14 cellular contexts compared by ENCODE assay signal in genomic region chr4:102560115-102560514, GRCh38. TPM values are rescaled to one million over a fixed set of nuclear protein-coding genes. Genes with fewer than 3 reads are reported as not detected.
DNase-seq lines count a peak whose midpoint lies in the region; ATAC-seq, FAIRE-seq and TF ChIP-seq lines count a peak whose summit lies in the region.
"Had no signal": no experiment of that assay in that cellular context is flagged by ENCODE, and none has a peak within 500 bp of the region (broad histone marks: within the 10 kb centered on the region; RNA-seq: fewer than 3 reads in every experiment).

No MANE protein-coding gene starts in this region.

- H3K4me3 Mint-ChIP-seq in T-helper 1 cell treated with Interleukin-12 subunit alpha and Interleukin-12 subunit beta and Interleukin-4 antibody, amounts not matched to agents 30 μg/mL and 1 μg/mL, for 36 hours: peak overlapping the region; percentile 72
- H3K4me3 Mint-ChIP-seq: neural progenitor cell had no signal

- BruUV-seq in endothelial cell of umbilical vein (replicated peaks; lab: Mats Ljungman, UMichigan): no TSS peak

- H3K4me1 Mint-ChIP-seq in T-helper 1 cell treated with Interleukin-12 subunit alpha and Interleukin-12 subunit beta and Interleukin-4 antibody, amounts not matched to agents 30 μg/mL and 1 μg/mL, for 36 hours (ENCODE audit: low read depth): peaks cover 45% of the 10 kb centered on the region
- H3K4me1 Mint-ChIP-seq: neural progenitor cell had no signal

- H3K27me3 ChIP-seq in endothelial cell of umbilical vein (ENCODE audit: control insufficient read depth in 2 of 2, insufficient read depth in 2 of 2, low read length in 2 of 2) (no peaks in the 10 kb centered on the region), small intestine (ENCODE audit: control insufficient read depth in 2 of 2, insufficient read depth in 2 of 2, low read length in 2 of 2) (no peaks in the 10 kb centered on the region), body of pancreas (no peaks in the 10 kb centered on the region)
- H3K27me3 ChIP-seq: neural progenitor cell, thyroid gland had no signal

- no peaks in the 10 kb centered on the region for H3K9me1 ChIP-seq in endothelial cell of umbilical vein (replicated peaks; ENCODE audit: control insufficient read depth, extremely low read depth, insufficient read depth, low read length)

- POLR2A ChIA-PET in endothelial cell of umbilical vein (lab: Charles Lee): no interaction called here

- dilution Hi-C loops in endothelial cell of umbilical vein (cut with MboI; ENCODE audit: extremely low pct_ligation_motif_present, low sequenced_read_pairs): no loop called here

- H3K27ac Mint-ChIP-seq in T-helper 1 cell treated with Interleukin-12 subunit alpha and Interleukin-12 subunit beta and Interleukin-4 antibody, amounts not matched to agents 30 μg/mL and 1 μg/mL, for 36 hours: peak overlapping the region; percentile 75
- H3K27ac Mint-ChIP-seq: neural progenitor cell had no signal

- H3K36me3 ChIP-seq in endothelial cell of umbilical vein (ENCODE audit: control insufficient read depth in 2 of 2, extremely low read depth in 1 of 2, insufficient read depth in 2 of 2, low read length in 2 of 2) (peaks cover 0 to 2% of the 10 kb centered on the region in 2 experiments), small intestine (ENCODE audit: control insufficient read depth in 2 of 2, insufficient read depth in 2 of 2, low read length in 2 of 2) (peaks cover 0 to 2% of the 10 kb centered on the region in 2 donors), body of pancreas (replicated peaks in 1 of 2; ENCODE audit: insufficient read depth in 1 of 2, low read depth in 2 of 2) (no peaks in the 10 kb centered on the region)
- H3K36me3 ChIP-seq: neural progenitor cell, thyroid gland had no signal

- DNase-seq in activated CD4-positive, CD25-positive, alpha-beta regulatory T cell (lab: John Stamatoyannopoulos, UW): no peak
- DNase-seq in endothelial cell of umbilical vein (ENCODE audit: low read depth, low spot score) (peak; percentile 14), small intestine (peak; percentile 10), superior temporal gyrus (ENCODE audit: extremely low spot score) (no peak), body of pancreas (no peak)
- DNase-seq: left colon, NCI-H1436, NCI-H510A treated with DMSO at 0.1 percent for 48 hours, thyroid gland had no signal

- intact Hi-C loops in endothelial cell of umbilical vein (cut with micrococcal nuclease) (no loop called here), body of pancreas (cut with DNase I) (no loop called here)

- H3K27ac ChIP-seq in endothelial cell of umbilical vein (ENCODE audit: insufficient read depth, low read depth, low read length) (no peak overlapping the region), small intestine (ENCODE audit: low read depth in 1 of 2, low read length in 1 of 2) (peak overlapping the region in 1 of 2 donors; percentile 16), body of pancreas (no peak overlapping the region)
- H3K27ac ChIP-seq: 22Rv1, neural progenitor cell, thyroid gland had no signal

- CTCF ChIA-PET in endothelial cell of umbilical vein (lab: Charles Lee): no interaction called here

- no peaks in the 10 kb centered on the region for H4K20me1 ChIP-seq in endothelial cell of umbilical vein (replicated peaks; ENCODE audit: control insufficient read depth, extremely low read depth, insufficient read depth, low read length)

- no peak overlapping the region for H2AFZ ChIP-seq in endothelial cell of umbilical vein (ENCODE audit: low read depth, low read length)
- H2AFZ ChIP-seq: neural progenitor cell had no signal

- no peaks in the 10 kb centered on the region for H3K27me3 Mint-ChIP-seq in T-helper 1 cell treated with Interleukin-12 subunit alpha and Interleukin-12 subunit beta and Interleukin-4 antibody, amounts not matched to agents 30 μg/mL and 1 μg/mL, for 36 hours (ENCODE audit: low read depth)

- H3K9me3 Mint-ChIP-seq in T-helper 1 cell treated with Interleukin-12 subunit alpha and Interleukin-12 subunit beta and Interleukin-4 antibody, amounts not matched to agents 30 μg/mL and 1 μg/mL, for 36 hours: no peaks in the 10 kb centered on the region
- H3K9me3 Mint-ChIP-seq: neural progenitor cell had no signal

- H3K4me1 ChIP-seq in endothelial cell of umbilical vein (ENCODE audit: control insufficient read depth, extremely low read depth, insufficient read depth, low read length): no peaks in the 10 kb centered on the region
- peaks cover 0 to 10% of the 10 kb centered on the region in 2 donors for H3K4me1 ChIP-seq in small intestine (ENCODE audit: control insufficient read depth in 2 of 2, insufficient read depth in 1 of 2, low read depth in 1 of 2, low read length in 1 of 2)
- H3K4me1 ChIP-seq in body of pancreas: peaks cover 6% of the 10 kb centered on the region
- H3K4me1 ChIP-seq: thyroid gland had no signal

- H3K4me2 ChIP-seq in endothelial cell of umbilical vein (ENCODE audit: insufficient read depth, low read length): no peak overlapping the region
- H3K4me2 ChIP-seq: neural progenitor cell had no signal

- TF ChIP-seq POLR2A in endothelial cell of umbilical vein (IDR thresholded peaks at IDR 0.05; ENCODE audit: low read depth, low read length): no peak
- no peak for TF ChIP-seq POLR2A in body of pancreas (IDR thresholded peaks at IDR 0.05)

- H3K4me3 ChIP-seq in endothelial cell of umbilical vein (replicated peaks in 1 of 3; ENCODE audit: insufficient read depth in 1 of 3, low read depth in 1 of 3, low read length in 3 of 3) (no peak overlapping the region), small intestine (ENCODE audit: low read depth in 1 of 2, low read length in 2 of 2) (no peak overlapping the region), body of pancreas (no peak overlapping the region)
- H3K4me3 ChIP-seq: neural progenitor cell, thyroid gland had no signal

- peak; percentile 39 to 42 for ATAC-seq in activated CD4-positive, CD25-positive, alpha-beta regulatory T cell treated with anti-CD3 and anti-CD28 coated beads, Interleukin-2, amount 50 U/mL, for 24 hours
- ATAC-seq in HG03095 (IDR thresholded peaks at IDR 0.05; ENCODE audit: unreplicated experiment) (no peak), body of pancreas (no peak)
- ATAC-seq: left colon had no signal

- 5 to 24% (median 8%) methylated on average over 5 of the region's 5 CpGs for WGBS in small intestine, 3 donors
- 48 to 59% methylated on average over 5 of the region's 5 CpGs for WGBS in body of pancreas, 2 donors

- H3K9me3 ChIP-seq in endothelial cell of umbilical vein (replicated peaks; ENCODE audit: control insufficient read depth, insufficient read depth, low read length) (no peaks in the 10 kb centered on the region), small intestine (ENCODE audit: control insufficient read depth, low read depth) (no peaks in the 10 kb centered on the region), body of pancreas (no peaks in the 10 kb centered on the region)
- H3K9me3 ChIP-seq: thyroid gland had no signal

- TF ChIP-seq CTCF in endothelial cell of umbilical vein (IDR thresholded peaks at IDR 0.05; ENCODE audit: extremely low read depth in 1 of 2, insufficient read depth in 1 of 2, low read depth in 1 of 2, low read length in 2 of 2) (no peak), body of pancreas (IDR thresholded peaks at IDR 0.05) (no peak)

- peaks cover 26% of the 10 kb centered on the region for H3K36me3 Mint-ChIP-seq in T-helper 1 cell treated with Interleukin-12 subunit alpha and Interleukin-12 subunit beta and Interleukin-4 antibody, amounts not matched to agents 30 μg/mL and 1 μg/mL, for 36 hours (ENCODE audit: low read depth)
- H3K36me3 Mint-ChIP-seq: neural progenitor cell had no signal

- peaks cover 5% of the 10 kb centered on the region for H3K79me2 ChIP-seq in endothelial cell of umbilical vein (ENCODE audit: control insufficient read depth, insufficient read depth, low read length)

- no peak overlapping the region for H3K9ac ChIP-seq in endothelial cell of umbilical vein (replicated peaks; ENCODE audit: extremely low read depth, insufficient read depth, low read length)
- H3K9ac ChIP-seq: neural progenitor cell had no signal

- no peak for FAIRE-seq in endothelial cell of umbilical vein (lab: Jason Lieb, UNC)
- peak; percentile 5 for FAIRE-seq in small intestine (lab: Jason Lieb, UNC)

TF ChIP-seq in endothelial cell of umbilical vein, 7 proteins besides CTCF, POLR2A, EP300 and RAD21:
- no peak for TF ChIP-seq EZH2 (IDR thresholded peaks at IDR 0.05; ENCODE audit: borderline replicate concordance, low read depth, low read length, severe bottlenecking)
- TF ChIP-seq POLR2AphosphoS5 (IDR thresholded peaks at IDR 0.05; ENCODE audit: insufficient read depth, low read depth, low read length): no peak
- no peak for TF ChIP-seq JUN (IDR thresholded peaks at IDR 0.05; ENCODE audit: borderline replicate concordance, insufficient read depth, insufficient read length, low read depth)

RNA-seq across cellular contexts. Expression of gene NFKB1, which starts 59.0 kb away (rescaled TPM):
- total RNA-seq in endothelial cell of umbilical vein (41.4 and 42.0 TPM in 2 replicates), body of pancreas (10 to 100 TPM; 14.5 to 20.5 TPM)
- polyA plus RNA-seq in endothelial cell of umbilical vein (18.2 and 21.3 TPM in 2 replicates), small intestine (10 to 100 TPM; 12.7 to 19.0 (median 16.8) TPM)
- polyA plus RNA-seq in endothelial cell of umbilical vein (2011; cell fraction: cytosol; rRNA removed): 27.2 and 29.1 TPM in 2 replicates
- polyA plus RNA-seq in endothelial cell of umbilical vein (2011; cell fraction: nucleus; rRNA removed): 40.3 and 46.2 TPM in 2 replicates
- 30.0 and 30.1 TPM in 2 replicates for polyA plus RNA-seq in endothelial cell of umbilical vein (2012)
- 36.7 and 39.1 TPM in 2 replicates for polyA minus RNA-seq in endothelial cell of umbilical vein
- polyA minus RNA-seq in endothelial cell of umbilical vein (2011; cell fraction: cytosol; rRNA and poly(A)+ RNA removed): 19.0 TPM
- polyA minus RNA-seq in endothelial cell of umbilical vein (2011; cell fraction: nucleus; rRNA and poly(A)+ RNA removed): 42.7 and 55.0 TPM in 2 replicates

Comparison
In these comparisons a context has a peak if more than half of its experiments do, and no peak if none do; other contexts are left out.
1. ATAC-seq: peak in activated CD4-positive, CD25-positive, alpha-beta regulatory T cell treated with anti-CD3 and anti-CD28 coated beads, Interleukin-2, amount 50 U/mL, for 24 hours (2 of 2); none in HG03095 (single experiment) and body of pancreas (single experiment).
2. DNase-seq: peak in endothelial cell of umbilical vein (single experiment) and small intestine (single experiment); none in activated CD4-positive, CD25-positive, alpha-beta regulatory T cell (0 of 4), superior temporal gyrus (single experiment) and body of pancreas (0 of 4).